ENCODE assay signal across 22 cellular contexts in genomic region chr2:123366438-123366837, GRCh38.
"Had no signal": no experiment of that assay in that cellular context is flagged by ENCODE, and none has a peak within 500 bp of the region (broad histone marks: within the 10 kb centered on the region; RNA-seq: fewer than 3 reads in every experiment).

No MANE protein-coding gene starts in this region.

- ATAC-seq: foreskin keratinocyte, gastroesophageal sphincter, heart left ventricle, left colon, left lobe of liver, left ventricle myocardium superior, lower lobe of right lung, mucosa of descending colon had no signal

- H3K27ac Mint-ChIP-seq: dendritic cell treated with granulocyte-macrophage colony-stimulating factor and Interleukin-4, amounts not matched to agents 40 ng/mL and 50 ng/mL, for 4 days; immature natural killer cell; mesothelial cell of epicardium; naive B cell had no signal

- H3K4me3 Mint-ChIP-seq: dendritic cell treated with granulocyte-macrophage colony-stimulating factor and Interleukin-4, amounts not matched to agents 40 ng/mL and 50 ng/mL, for 4 days; immature natural killer cell; mesothelial cell of epicardium had no signal

- H3K4me1 Mint-ChIP-seq: immature natural killer cell, mesothelial cell of epicardium, naive B cell had no signal

- H3K27me3 Mint-ChIP-seq: dendritic cell treated with granulocyte-macrophage colony-stimulating factor and Interleukin-4, amounts not matched to agents 40 ng/mL and 50 ng/mL, for 4 days; naive B cell had no signal

- H3K9me3 Mint-ChIP-seq: mesothelial cell of epicardium had no signal

- H3K36me3 ChIP-seq: colonic mucosa, esophagus muscularis mucosa, gastroesophageal sphincter, heart left ventricle, lower lobe of right lung had no signal

- H3K36me3 Mint-ChIP-seq: mesothelial cell of epicardium, naive B cell had no signal

- H2AFZ ChIP-seq: hepatocyte had no signal

- H3K4me2 ChIP-seq: hepatocyte had no signal

- H3K9me3 ChIP-seq: colonic mucosa, esophagus muscularis mucosa, gastroesophageal sphincter, lower lobe of right lung had no signal

- H3K27me3 ChIP-seq: colonic mucosa, esophagus muscularis mucosa, foreskin keratinocyte, gastroesophageal sphincter, heart left ventricle, hepatocyte had no signal

- DNase-seq: colonic mucosa; cortex of kidney; effector CD8-positive, alpha-beta T cell; foreskin keratinocyte; heart left ventricle; hypothalamus; immature natural killer cell; islet precursor cell; kidney; kidney glomerular epithelial cell; left colon; left ventricle myocardium superior; lower lobe of right lung; mesenchymal stem cell; mucosa of descending colon; naive B cell had no signal

- H3K4me3 ChIP-seq: colonic mucosa, esophagus muscularis mucosa, gastroesophageal sphincter, heart left ventricle, hepatocyte, lower lobe of right lung, mucosa of descending colon had no signal

- H3K79me2 ChIP-seq: hepatocyte had no signal

- H3K27ac ChIP-seq: colonic mucosa, esophagus muscularis mucosa, foreskin keratinocyte, gastroesophageal sphincter, heart left ventricle, hepatocyte, lower lobe of right lung had no signal

- H3K4me1 ChIP-seq: colonic mucosa, esophagus muscularis mucosa, foreskin keratinocyte, gastroesophageal sphincter, heart left ventricle, lower lobe of right lung had no signal
